ENCODE assay signal across 8 cellular contexts in genomic region chr22:22321743-22322611, GRCh38.
DNase-seq lines count a peak whose midpoint lies in the region; ATAC-seq and TF ChIP-seq lines count a peak whose summit lies in the region.
"Not testable (repeated sequence)": the region's sequence is repeated elsewhere in the genome, so short reads cannot be mapped to it uniquely, and the experiment has no call there.

No MANE protein-coding gene starts in this region.

- not testable (repeated sequence) for H3K9me3 Mint-ChIP-seq in CD8-positive, alpha-beta T cell; endothelial cell (ENCODE audit: unreplicated experiment); mesothelial cell of epicardium

- not testable (repeated sequence) for H3K9me3 ChIP-seq in CD8-positive, alpha-beta T cell (ENCODE audit: low read length); Panc1 (ENCODE audit: control insufficient read depth, insufficient read depth, low read depth, low read length)

- intact Hi-C loops in CD8-positive, alpha-beta T cell (cut with DNase I, micrococcal nuclease); Panc1 (cut with micrococcal nuclease; ENCODE audit: unreplicated experiment): not testable (repeated sequence)

- ATAC-seq in CD8-positive, alpha-beta T cell = peak; percentile 81
- peak; percentile 80 for ATAC-seq in GM21528 (IDR thresholded peaks at IDR 0.05; ENCODE audit: low FRiP score, unreplicated experiment)
- peak; percentile 97 for ATAC-seq in Panc1

- not testable (repeated sequence) for BruUV-seq in Panc1 (replicated peaks; lab: Mats Ljungman, UMichigan)

- not testable (repeated sequence) for H3K4me3 ChIP-seq in CD8-positive, alpha-beta T cell (ENCODE audit: low read depth, low read length); Panc1 (ENCODE audit: low read depth in 2 of 2, low read length in 2 of 2)

- not testable (repeated sequence) for H3K36me3 ChIP-seq in CD8-positive, alpha-beta T cell (ENCODE audit: insufficient read depth, low read length); Panc1 (ENCODE audit: control insufficient read depth, insufficient read depth, low read length)

- H3K27ac ChIP-seq in CD8-positive, alpha-beta T cell (ENCODE audit: low read depth, low read length); Panc1 (ENCODE audit: low read length): not testable (repeated sequence)

- TF ChIP-seq CTCF in CD8-positive, alpha-beta T cell (IDR thresholded peaks at IDR 0.05) = peak; percentile 82
- peak; percentile 87 for TF ChIP-seq CTCF in Panc1 (IDR thresholded peaks at IDR 0.05)
- peak; percentile 79 for TF ChIP-seq CTCF in endothelial cell (IDR thresholded peaks at IDR 0.05; ENCODE audit: unreplicated experiment)
- peak; percentile 83 for TF ChIP-seq CTCF in mesothelial cell of epicardium (IDR thresholded peaks at IDR 0.05; ENCODE audit: unreplicated experiment)

- CTCF ChIA-PET in CD8-positive, alpha-beta T cell (lab: Charles Lee) = interaction anchor here (0.8 to 1.4 kb wide), 4 partner anchors 9 to 125 kb away, joined by 3 to 5 read pairs (median 3); no protein-coding TSS in a partner anchor
- CTCF ChIA-PET in Panc1 (lab: Charles Lee) = interaction anchor here (1.2 kb wide), 1 partner anchor 25 kb away, joined by 3 read pairs; no protein-coding TSS in a partner anchor

- not testable (repeated sequence) for H3K27me3 ChIP-seq in CD8-positive, alpha-beta T cell (ENCODE audit: insufficient read depth, low read length); Panc1 (ENCODE audit: control insufficient read depth, insufficient read depth, low read length)

- POLR2A ChIA-PET in CD8-positive, alpha-beta T cell (lab: Charles Lee); Panc1 (lab: Charles Lee): not testable (repeated sequence)

- H3K27me3 Mint-ChIP-seq in CD8-positive, alpha-beta T cell (ENCODE audit: low read depth); endothelial cell (ENCODE audit: unreplicated experiment); mesothelial cell of epicardium (ENCODE audit: low read depth): not testable (repeated sequence)

- not testable (repeated sequence) for H3K27ac Mint-ChIP-seq in CD8-positive, alpha-beta T cell; endothelial cell (ENCODE audit: unreplicated experiment); mesothelial cell of epicardium

- in situ Hi-C loops in Panc1 (cut with HindIII; ENCODE audit: low pct_unique_long_range_greater_than_20kb, low sequenced_read_pairs) = not testable (repeated sequence)

- not testable (repeated sequence) for H3K4me1 ChIP-seq in CD8-positive, alpha-beta T cell (ENCODE audit: insufficient read depth, low read length); Panc1 (ENCODE audit: control insufficient read depth, insufficient read depth, low read length)

- peaks cover 24% of the 10 kb centered on the region for H3K36me3 Mint-ChIP-seq in CD8-positive, alpha-beta T cell
- peaks cover 18% of the 10 kb centered on the region for H3K36me3 Mint-ChIP-seq in endothelial cell (ENCODE audit: low read depth, unreplicated experiment)
- H3K36me3 Mint-ChIP-seq in mesothelial cell of epicardium = not testable (repeated sequence)

- H3K4me3 Mint-ChIP-seq in CD8-positive, alpha-beta T cell; endothelial cell (ENCODE audit: unreplicated experiment); mesothelial cell of epicardium: not testable (repeated sequence)

- H3K4me1 Mint-ChIP-seq in CD8-positive, alpha-beta T cell (ENCODE audit: low read depth); endothelial cell (ENCODE audit: unreplicated experiment); mesothelial cell of epicardium: not testable (repeated sequence)

- peak; percentile 42 to 78 (median 65) for DNase-seq in CD8-positive, alpha-beta T cell
- DNase-seq in Kasumi-1 (lab: John Stamatoyannopoulos, UW) (peak; percentile 56 to 67), activated T-cell treated with anti-CD3 and anti-CD28 coated beads for 1 hour (ENCODE audit: low read depth) (peak; percentile 66), endothelial cell (ENCODE audit: low spot score) (peak; percentile 82), mesothelial cell of epicardium (ENCODE audit: low spot score in 2 of 2, unreplicated experiment in 2 of 2) (peak; percentile 55 to 69)
- not testable (repeated sequence) for DNase-seq in Panc1 (ENCODE audit: low read depth, low spot score)
- DNase-seq in stimulated activated CD8-positive, alpha-beta memory T cell treated with anti-CD3 and anti-CD28 coated beads, Interleukin-15, amount 100 ng/mL, for 48 hours (ENCODE audit: low read depth in 2 of 2) = peak; percentile 47 to 56
